Comparison of ENCODE assay signal across 8 cellular contexts in genomic region chr12:79690606-79691298, GRCh38. TPM values are rescaled to one million over a fixed set of nuclear protein-coding genes. Genes with fewer than 3 reads are reported as not detected.
DNase-seq lines count a peak whose midpoint lies in the region; ATAC-seq, FAIRE-seq and TF ChIP-seq lines count a peak whose summit lies in the region.

Gene PAWR (minus strand): TSS chr12:79690964. CDS start chr12:79690244, 720 bp downstream.

- no peaks in the 10 kb centered on the region for H3K9me3 Mint-ChIP-seq in T-helper 1 cell treated with Interleukin-12 subunit alpha and Interleukin-12 subunit beta and Interleukin-4 antibody, amounts not matched to agents 30 μg/mL and 1 μg/mL, for 36 hours

- peaks cover 5% of the 10 kb centered on the region for H3K4me1 Mint-ChIP-seq in T-helper 1 cell treated with Interleukin-12 subunit alpha and Interleukin-12 subunit beta and Interleukin-4 antibody, amounts not matched to agents 30 μg/mL and 1 μg/mL, for 36 hours (ENCODE audit: low read depth)

- no peaks in the 10 kb centered on the region for H3K36me3 Mint-ChIP-seq in T-helper 1 cell treated with Interleukin-12 subunit alpha and Interleukin-12 subunit beta and Interleukin-4 antibody, amounts not matched to agents 30 μg/mL and 1 μg/mL, for 36 hours (ENCODE audit: low read depth)

- H3K27me3 Mint-ChIP-seq in T-helper 1 cell treated with Interleukin-12 subunit alpha and Interleukin-12 subunit beta and Interleukin-4 antibody, amounts not matched to agents 30 μg/mL and 1 μg/mL, for 36 hours (ENCODE audit: low read depth) = peaks cover 76% of the 10 kb centered on the region

- peak within 1 kb of the TSS; percentile 86 for H3K27ac ChIP-seq in lower lobe of right lung
- peak within 1 kb of the TSS; percentile 53 for H3K27ac ChIP-seq in stomach smooth muscle (ENCODE audit: low read length)

- no peak within 1 kb of the TSS for H3K27ac Mint-ChIP-seq in T-helper 1 cell treated with Interleukin-12 subunit alpha and Interleukin-12 subunit beta and Interleukin-4 antibody, amounts not matched to agents 30 μg/mL and 1 μg/mL, for 36 hours

- peaks cover 22% of the 10 kb centered on the region for H3K4me1 ChIP-seq in lower lobe of right lung
- H3K4me1 ChIP-seq in stomach smooth muscle (ENCODE audit: control insufficient read depth, insufficient read depth, low read length) = peaks cover 9% of the 10 kb centered on the region

- H3K27me3 ChIP-seq in lower lobe of right lung (ENCODE audit: low read depth) = no peaks in the 10 kb centered on the region
- no peaks in the 10 kb centered on the region for H3K27me3 ChIP-seq in stomach smooth muscle (ENCODE audit: control insufficient read depth in 1 of 2, insufficient read depth in 2 of 2, low read length in 2 of 2)

- no peaks in the 10 kb centered on the region for H3K9me3 ChIP-seq in lower lobe of right lung
- no peaks in the 10 kb centered on the region for H3K9me3 ChIP-seq in stomach smooth muscle (ENCODE audit: control insufficient read depth in 2 of 2, low read length in 2 of 2)

- FAIRE-seq in GM12891 (lab: Jason Lieb, UNC) = peak; percentile 92

- intact Hi-C loops in lower lobe of right lung (cut with DNase I) = no loop called here

- TF ChIP-seq CTCF in lower lobe of right lung (IDR thresholded peaks at IDR 0.05) = peak; percentile 6

- ATAC-seq in HG02610 (IDR thresholded peaks at IDR 0.05; ENCODE audit: unreplicated experiment) (peak; percentile 43), lower lobe of right lung (peak; percentile 91 to 95)

- H3K36me3 ChIP-seq in lower lobe of right lung (no peaks in the 10 kb centered on the region), stomach smooth muscle (ENCODE audit: control insufficient read depth in 2 of 2, insufficient read depth in 2 of 2, low read length in 2 of 2) (no peaks in the 10 kb centered on the region)

- peak within 1 kb of the TSS; percentile 66 to 68 for H3K9ac ChIP-seq in stomach smooth muscle (ENCODE audit: low read length in 2 of 2)

- DNase-seq in 8988T = peak; percentile 75
- DNase-seq in GM12891 (ENCODE audit: insufficient read length, low spot score) = peak; percentile 71
- peak; percentile 86 for DNase-seq in NCI-H1105 treated with DMSO at 0.1 percent for 48 hours (lab: John Stamatoyannopoulos, UW)
- DNase-seq in ecto neural progenitor cell (ENCODE audit: low spot score) = peak; percentile 92
- DNase-seq in lower lobe of right lung = peak; percentile 80

- TF ChIP-seq POLR2A in GM12891 (IDR thresholded peaks at IDR 0.05; ENCODE audit: low read depth, low read length) = no peak

- H3K4me3 Mint-ChIP-seq in T-helper 1 cell treated with Interleukin-12 subunit alpha and Interleukin-12 subunit beta and Interleukin-4 antibody, amounts not matched to agents 30 μg/mL and 1 μg/mL, for 36 hours = peak within 1 kb of the TSS; percentile 78

- H3K4me3 ChIP-seq in lower lobe of right lung (peak within 1 kb of the TSS; percentile 88), stomach smooth muscle (ENCODE audit: low read length in 2 of 2) (peak within 1 kb of the TSS; percentile 83 to 84)

TF ChIP-seq in GM12891, 5 proteins besides CTCF, POLR2A, EP300 and RAD21:
- TF ChIP-seq SPI1 (IDR thresholded peaks at IDR 0.05; ENCODE audit: low read depth, low read length) = no peak
- TF ChIP-seq POU2F2 (IDR thresholded peaks at IDR 0.05; ENCODE audit: low read depth, low read length) = no peak
- TF ChIP-seq TAF1 (IDR thresholded peaks at IDR 0.05; ENCODE audit: low read depth, low read length) = no peak
- no peak for TF ChIP-seq POLR2AphosphoS5 (IDR thresholded peaks at IDR 0.05; ENCODE audit: low read depth, low read length)
- TF ChIP-seq PAX5 (IDR thresholded peaks at IDR 0.05; ENCODE audit: insufficient read depth, low read length, severe bottlenecking) = no peak

RNA-seq across cellular contexts. Expression of gene PAWR, which starts in this region (rescaled TPM):
- polyA plus RNA-seq in GM12891 (2012; ENCODE audit: low read depth, missing spikeins) = 7.6 TPM
- total RNA-seq in lower lobe of right lung = 53.5 TPM

Comparison
In these comparisons a context has a peak if more than half of its experiments do, and no peak if none do; other contexts are left out.
1. Peak in every context shown above with its lines: DNase-seq, ATAC-seq, H3K4me3 ChIP-seq and H3K27ac ChIP-seq.